Comparison of ENCODE assay signal across 2 cellular contexts in genomic region chr3:193821272-193821671, GRCh38.
TF ChIP-seq lines count a peak whose summit lies in the region.

No MANE protein-coding gene starts in this region.

TF ChIP-seq in A549, 52 proteins besides CTCF, POLR2A, EP300 and RAD21 (continued from another document):
- no peak for TF ChIP-seq HOXB5 (CRISPR knock-in tag; IDR thresholded peaks at IDR 0.05)
TF ChIP-seq in A549: peak in this region for 2.

TF ChIP-seq in K562, 482 proteins besides CTCF, POLR2A, EP300 and RAD21 (continued from another document):
- TF ChIP-seq UBTF (IDR thresholded peaks at IDR 0.05; ENCODE audit: borderline replicate concordance in 1 of 2, low read depth in 2 of 2, low read length in 2 of 2): no peak
- no peak for TF ChIP-seq ELF4 (CRISPR knock-in tag; IDR thresholded peaks at IDR 0.05)
- no peak for TF ChIP-seq SMAD3 (CRISPR knock-in tag; conservative IDR thresholded peaks at IDR 0.05)
- no peak for TF ChIP-seq ZNF408 (CRISPR knock-in tag; IDR thresholded peaks at IDR 0.05; ENCODE audit: low read depth)
- TF ChIP-seq KAT7 (CRISPR knock-in tag; IDR thresholded peaks at IDR 0.05; ENCODE audit: borderline replicate concordance): no peak
- TF ChIP-seq BRF1 (IDR thresholded peaks at IDR 0.05; ENCODE audit: borderline replicate concordance, extremely low read depth, insufficient read length): no peak
- TF ChIP-seq SP1 (CRISPR knock-in tag; IDR thresholded peaks at IDR 0.05): no peak
- TF ChIP-seq PPARD (CRISPR knock-in tag; IDR thresholded peaks at IDR 0.05): no peak
- TF ChIP-seq RFX5 (IDR thresholded peaks at IDR 0.05; ENCODE audit: low read depth, low read length): no peak
- no peak for TF ChIP-seq HMBOX1 (IDR thresholded peaks at IDR 0.05)
- no peak for TF ChIP-seq SMARCE1 (IDR thresholded peaks at IDR 0.05)
- no peak for TF ChIP-seq ZNF668 (CRISPR knock-in tag; IDR thresholded peaks at IDR 0.05)
- TF ChIP-seq HMGN3 (IDR thresholded peaks at IDR 0.05; ENCODE audit: borderline replicate concordance, extremely low read depth, insufficient read length, low read depth, low read length): no peak
- no peak for TF ChIP-seq ZBTB43 (CRISPR knock-in tag; IDR thresholded peaks at IDR 0.05)
- TF ChIP-seq STAT5B (CRISPR knock-in tag; IDR thresholded peaks at IDR 0.05): no peak
- no peak for TF ChIP-seq USF2 (CRISPR knock-in tag; IDR thresholded peaks at IDR 0.05)
- TF ChIP-seq SIRT6 (IDR thresholded peaks at IDR 0.05; ENCODE audit: low read depth, low read length): no peak
- TF ChIP-seq TAF7 (tag; IDR thresholded peaks at IDR 0.05): no peak
- peak; percentile 89 for TF ChIP-seq ZNF316 (IDR thresholded peaks at IDR 0.05)
- no peak for TF ChIP-seq ZNF133 (CRISPR knock-in tag; IDR thresholded peaks at IDR 0.05)
- peak; percentile 76; the same call in 1 of the 2 replicates for TF ChIP-seq MAFK (IDR thresholded peaks at IDR 0.05; ENCODE audit: low read length)
- TF ChIP-seq ZNF140 (CRISPR knock-in tag; IDR thresholded peaks at IDR 0.05): no peak
- TF ChIP-seq, protein P1, sequence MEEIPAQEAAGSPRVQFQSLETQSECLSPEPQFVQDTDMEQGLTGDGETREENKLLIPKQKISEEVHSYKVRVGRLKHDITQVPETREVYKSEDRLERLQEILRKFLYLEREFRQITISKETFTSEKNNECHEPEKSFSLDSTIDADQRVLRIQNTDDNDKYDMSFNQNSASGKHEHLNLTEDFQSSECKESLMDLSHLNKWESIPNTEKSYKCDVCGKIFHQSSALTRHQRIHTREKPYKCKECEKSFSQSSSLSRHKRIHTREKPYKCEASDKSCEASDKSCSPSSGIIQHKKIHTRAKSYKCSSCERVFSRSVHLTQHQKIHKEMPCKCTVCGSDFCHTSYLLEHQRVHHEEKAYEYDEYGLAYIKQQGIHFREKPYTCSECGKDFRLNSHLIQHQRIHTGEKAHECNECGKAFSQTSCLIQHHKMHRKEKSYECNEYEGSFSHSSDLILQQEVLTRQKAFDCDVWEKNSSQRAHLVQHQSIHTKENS (CRISPR knock-in tag; IDR thresholded peaks at IDR 0.05): no peak
- TF ChIP-seq ETS2 (tag; IDR thresholded peaks at IDR 0.05; ENCODE audit: borderline replicate concordance, poor library complexity, severe bottlenecking): no peak
- TF ChIP-seq ARID2 (IDR thresholded peaks at IDR 0.05): no peak
- TF ChIP-seq ZNF3 (CRISPR knock-in tag; IDR thresholded peaks at IDR 0.05): no peak
- TF ChIP-seq TARDBP (IDR thresholded peaks at IDR 0.05): no peak
- TF ChIP-seq KLF10 (CRISPR knock-in tag; IDR thresholded peaks at IDR 0.05): no peak
- no peak for TF ChIP-seq CTCFL (IDR thresholded peaks at IDR 0.05; ENCODE audit: borderline replicate concordance, insufficient read depth, low read depth, low read length, poor library complexity, severe bottlenecking)
- no peak for TF ChIP-seq PURB (CRISPR knock-in tag; IDR thresholded peaks at IDR 0.05; ENCODE audit: low read depth)
- TF ChIP-seq ZNF12 (CRISPR knock-in tag; IDR thresholded peaks at IDR 0.05): no peak
- peak; percentile 86 for TF ChIP-seq MAFF (IDR thresholded peaks at IDR 0.05; ENCODE audit: low read length)
- TF ChIP-seq IRF2 (CRISPR knock-in tag; IDR thresholded peaks at IDR 0.05): no peak
- TF ChIP-seq MAFG (tag; conservative IDR thresholded peaks at IDR 0.05): peak; percentile 87
- TF ChIP-seq BRD4 (IDR thresholded peaks at IDR 0.05): no peak
- peak; percentile 71; the same call in 1 of the 2 replicates for TF ChIP-seq NFE2L1 (tag; IDR thresholded peaks at IDR 0.05; ENCODE audit: borderline replicate concordance, low read depth)
- no peak for TF ChIP-seq PCBP2 (IDR thresholded peaks at IDR 0.05; ENCODE audit: low read depth, low read length, poor library complexity, severe bottlenecking)
